Comparison of ENCODE assay signal across 1 cellular context in the genomic region with DNA sequence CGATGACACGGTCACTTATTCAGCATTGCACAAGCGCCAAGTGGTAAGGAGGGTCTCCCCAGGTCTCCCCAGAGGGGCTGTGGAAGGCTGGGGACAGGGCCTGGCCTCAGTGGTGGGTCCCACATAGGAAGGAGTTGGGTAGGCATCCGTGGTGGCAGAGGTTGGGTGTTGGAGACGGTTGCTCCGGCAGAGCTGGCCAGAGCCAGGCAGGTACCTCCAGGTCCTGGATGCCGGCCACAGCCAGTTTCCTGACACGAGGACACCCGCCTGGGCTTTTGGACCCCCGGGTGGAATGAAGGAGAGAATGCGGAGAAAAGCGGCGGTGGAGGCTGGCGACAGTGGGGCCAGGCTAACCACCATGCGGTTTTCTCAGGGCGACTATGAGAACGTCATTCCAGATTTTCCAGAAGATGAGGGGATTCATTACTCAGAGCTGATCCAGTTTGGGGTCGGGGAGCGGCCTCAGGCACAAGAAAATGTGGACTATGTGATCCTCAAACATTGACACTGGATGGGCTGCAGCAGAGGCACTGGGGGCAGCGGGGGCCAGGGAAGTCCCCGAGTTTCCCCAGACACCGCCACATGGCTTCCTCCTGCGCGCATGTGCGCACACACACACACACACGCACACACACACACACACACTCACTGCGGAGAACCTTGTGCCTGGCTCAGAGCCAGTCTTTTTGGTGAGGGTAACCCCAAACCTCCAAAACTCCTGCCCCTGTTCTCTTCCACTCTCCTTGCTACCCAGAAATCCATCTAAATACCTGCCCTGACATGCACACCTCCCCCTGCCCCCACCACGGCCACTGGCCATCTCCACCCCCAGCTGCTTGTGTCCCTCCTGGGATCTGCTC.
TF ChIP-seq lines count a peak whose summit lies in the region.

No MANE protein-coding gene starts in this region.

TF ChIP-seq in GM23338, 12 proteins besides CTCF, POLR2A, EP300 and RAD21 (continued from another document):
- TF ChIP-seq, protein P1, sequence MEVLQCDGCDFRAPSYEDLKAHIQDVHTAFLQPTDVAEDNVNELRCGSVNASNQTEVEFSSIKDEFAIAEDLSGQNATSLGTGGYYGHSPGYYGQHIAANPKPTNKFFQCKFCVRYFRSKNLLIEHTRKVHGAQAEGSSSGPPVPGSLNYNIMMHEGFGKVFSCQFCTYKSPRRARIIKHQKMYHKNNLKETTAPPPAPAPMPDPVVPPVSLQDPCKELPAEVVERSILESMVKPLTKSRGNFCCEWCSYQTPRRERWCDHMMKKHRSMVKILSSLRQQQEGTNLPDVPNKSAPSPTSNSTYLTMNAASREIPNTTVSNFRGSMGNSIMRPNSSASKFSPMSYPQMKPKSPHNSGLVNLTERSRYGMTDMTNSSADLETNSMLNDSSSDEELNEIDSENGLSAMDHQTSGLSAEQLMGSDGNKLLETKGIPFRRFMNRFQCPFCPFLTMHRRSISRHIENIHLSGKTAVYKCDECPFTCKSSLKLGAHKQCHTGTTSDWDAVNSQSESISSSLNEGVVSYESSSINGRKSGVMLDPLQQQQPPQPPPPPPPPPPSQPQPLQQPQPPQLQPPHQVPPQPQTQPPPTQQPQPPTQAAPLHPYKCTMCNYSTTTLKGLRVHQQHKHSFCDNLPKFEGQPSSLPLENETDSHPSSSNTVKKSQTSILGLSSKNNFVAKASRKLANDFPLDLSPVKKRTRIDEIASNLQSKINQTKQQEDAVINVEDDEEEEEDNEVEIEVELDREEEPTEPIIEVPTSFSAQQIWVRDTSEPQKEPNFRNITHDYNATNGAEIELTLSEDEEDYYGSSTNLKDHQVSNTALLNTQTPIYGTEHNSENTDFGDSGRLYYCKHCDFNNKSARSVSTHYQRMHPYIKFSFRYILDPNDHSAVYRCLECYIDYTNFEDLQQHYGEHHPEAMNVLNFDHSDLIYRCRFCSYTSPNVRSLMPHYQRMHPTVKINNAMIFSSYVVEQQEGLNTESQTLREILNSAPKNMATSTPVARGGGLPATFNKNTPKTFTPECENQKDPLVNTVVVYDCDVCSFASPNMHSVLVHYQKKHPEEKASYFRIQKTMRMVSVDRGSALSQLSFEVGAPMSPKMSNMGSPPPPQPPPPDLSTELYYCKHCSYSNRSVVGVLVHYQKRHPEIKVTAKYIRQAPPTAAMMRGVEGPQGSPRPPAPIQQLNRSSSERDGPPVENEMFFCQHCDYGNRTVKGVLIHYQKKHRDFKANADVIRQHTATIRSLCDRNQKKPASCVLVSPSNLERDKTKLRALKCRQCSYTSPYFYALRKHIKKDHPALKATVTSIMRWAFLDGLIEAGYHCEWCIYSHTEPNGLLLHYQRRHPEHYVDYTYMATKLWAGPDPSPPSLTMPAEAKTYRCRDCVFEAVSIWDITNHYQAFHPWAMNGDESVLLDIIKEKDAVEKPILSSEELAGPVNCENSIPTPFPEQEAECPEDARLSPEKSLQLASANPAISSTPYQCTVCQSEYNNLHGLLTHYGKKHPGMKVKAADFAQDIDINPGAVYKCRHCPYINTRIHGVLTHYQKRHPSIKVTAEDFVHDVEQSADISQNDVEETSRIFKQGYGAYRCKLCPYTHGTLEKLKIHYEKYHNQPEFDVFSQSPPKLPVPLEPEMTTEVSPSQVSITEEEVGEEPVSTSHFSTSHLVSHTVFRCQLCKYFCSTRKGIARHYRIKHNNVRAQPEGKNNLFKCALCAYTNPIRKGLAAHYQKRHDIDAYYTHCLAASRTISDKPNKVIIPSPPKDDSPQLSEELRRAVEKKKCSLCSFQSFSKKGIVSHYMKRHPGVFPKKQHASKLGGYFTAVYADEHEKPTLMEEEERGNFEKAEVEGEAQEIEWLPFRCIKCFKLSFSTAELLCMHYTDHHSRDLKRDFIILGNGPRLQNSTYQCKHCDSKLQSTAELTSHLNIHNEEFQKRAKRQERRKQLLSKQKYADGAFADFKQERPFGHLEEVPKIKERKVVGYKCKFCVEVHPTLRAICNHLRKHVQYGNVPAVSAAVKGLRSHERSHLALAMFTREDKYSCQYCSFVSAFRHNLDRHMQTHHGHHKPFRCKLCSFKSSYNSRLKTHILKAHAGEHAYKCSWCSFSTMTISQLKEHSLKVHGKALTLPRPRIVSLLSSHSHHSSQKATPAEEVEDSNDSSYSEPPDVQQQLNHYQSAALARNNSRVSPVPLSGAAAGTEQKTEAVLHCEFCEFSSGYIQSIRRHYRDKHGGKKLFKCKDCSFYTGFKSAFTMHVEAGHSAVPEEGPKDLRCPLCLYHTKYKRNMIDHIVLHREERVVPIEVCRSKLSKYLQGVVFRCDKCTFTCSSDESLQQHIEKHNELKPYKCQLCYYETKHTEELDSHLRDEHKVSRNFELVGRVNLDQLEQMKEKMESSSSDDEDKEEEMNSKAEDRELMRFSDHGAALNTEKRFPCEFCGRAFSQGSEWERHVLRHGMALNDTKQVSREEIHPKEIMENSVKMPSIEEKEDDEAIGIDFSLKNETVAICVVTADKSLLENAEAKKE (CRISPR knock-in tag; IDR thresholded peaks at IDR 0.05), result no peak
- no peak for TF ChIP-seq EZH2phosphoT487 (IDR thresholded peaks at IDR 0.05; ENCODE audit: unreplicated experiment)
TF ChIP-seq in GM23338: peak in this region for 0.
